Comparison of ENCODE assay signal across 13 cellular contexts in the genomic region with DNA sequence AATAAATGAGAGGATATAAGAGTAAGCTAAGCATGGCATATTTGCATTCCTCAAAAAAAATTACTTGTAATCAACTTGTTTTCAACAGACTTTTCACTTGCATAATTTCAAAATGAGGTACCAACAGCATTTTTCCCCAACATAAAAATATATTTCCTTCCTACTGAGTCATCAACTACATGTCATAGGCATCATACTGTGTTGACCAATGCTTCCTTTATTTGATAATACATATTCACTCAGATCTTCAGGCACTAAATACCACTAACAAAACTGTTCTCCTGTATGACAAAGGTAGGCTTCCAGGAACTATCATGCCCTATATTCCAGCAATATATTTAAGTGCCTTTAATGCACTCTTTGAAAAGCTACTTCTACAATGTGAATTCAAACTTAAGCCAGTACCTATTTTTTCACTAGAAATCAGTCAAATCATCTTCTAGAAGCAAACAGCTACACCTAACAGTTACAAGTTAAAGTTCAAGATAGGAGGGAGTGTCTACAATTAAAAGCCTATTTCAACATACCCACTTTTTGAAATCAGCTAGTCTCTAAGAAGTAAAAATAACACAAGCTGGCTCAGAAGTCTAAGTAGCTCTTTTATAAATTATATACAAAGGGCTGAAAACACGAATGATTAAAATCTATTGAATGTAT. TPM values are rescaled to one million over a fixed set of nuclear protein-coding genes. Genes with fewer than 3 reads are reported as not detected.
DNase-seq lines count a peak whose midpoint lies in the region; ATAC-seq and TF ChIP-seq lines count a peak whose summit lies in the region.
"Had no signal": no experiment of that assay in that cellular context is flagged by ENCODE, and none has a peak within 500 bp of the region (broad histone marks: within the 10 kb centered on the region; RNA-seq: fewer than 3 reads in every experiment).

No MANE protein-coding gene starts in this region.

- H3K4me3 ChIP-seq in AG10803 (ENCODE audit: low read length) (no peak overlapping the region), OCI-LY7 (ENCODE audit: low read depth, low read length, poor library complexity, severe bottlenecking) (no peak overlapping the region)
- H3K4me3 ChIP-seq: colonic mucosa, GM23338 had no signal

- H4K20me1 ChIP-seq in OCI-LY7 (ENCODE audit: insufficient read depth, low read length), result peaks cover 44% of the 10 kb centered on the region

- intact Hi-C loops in activated B cell treated with CpG ODN at 0.5 μM for 24 hours (cut with micrococcal nuclease) (loop anchor here (1.0 kb wide), 1 partner anchor 11 kb away; the partner anchor contains the start of gene ADAM10), OCI-LY7 (cut with micrococcal nuclease; ENCODE audit: unreplicated experiment) (no loop called here)

- ATAC-seq in activated B cell treated with CpG ODN at 0.5 μM for 24 hours (ENCODE audit: low read depth) (peak; percentile 31), GM21619 (IDR thresholded peaks at IDR 0.05; ENCODE audit: unreplicated experiment) (no peak)
- ATAC-seq: GM23338 had no signal

- H3K9me3 ChIP-seq in OCI-LY7 (ENCODE audit: low read length), result no peaks in the 10 kb centered on the region
- H3K9me3 ChIP-seq: colonic mucosa had no signal

- peak overlapping the region; percentile 38; the same call in 1 of the 2 replicates for H3K27ac Mint-ChIP-seq in HFFc6
- H3K27ac Mint-ChIP-seq in activated B cell treated with CpG ODN at 0.5 μM for 24 hours, result no peak overlapping the region
- H3K27ac Mint-ChIP-seq: GM23338 had no signal

- H3K4me1 ChIP-seq in OCI-LY7 (ENCODE audit: insufficient read depth, low read length, poor library complexity, severe bottlenecking), result peaks cover 13% of the 10 kb centered on the region
- H3K4me1 ChIP-seq: colonic mucosa had no signal

- H3K27me3 Mint-ChIP-seq in HFFc6 (ENCODE audit: insufficient read depth) (no peaks in the 10 kb centered on the region; the same call in 1 of the 2 replicates), activated B cell treated with CpG ODN at 0.5 μM for 24 hours (no peaks in the 10 kb centered on the region)

- CTCF ChIA-PET in activated B cell treated with CpG ODN at 0.5 μM for 24 hours (lab: Charles Lee), result no interaction called here
- CTCF ChIA-PET in HEK293T (lab: Yijun Ruan, JAX), result no interaction called here
- CTCF ChIA-PET in OCI-LY7 (lab: Charles Lee; ENCODE audit: unreplicated experiment), result no interaction called here

- H3K36me3 Mint-ChIP-seq in HFFc6 (ENCODE audit: low read depth) (no peaks in the 10 kb centered on the region), activated B cell treated with CpG ODN at 0.5 μM for 24 hours (ENCODE audit: low read depth) (no peaks in the 10 kb centered on the region)

- H3K4me1 Mint-ChIP-seq in HFFc6 (ENCODE audit: low read depth), result peaks cover 47% of the 10 kb centered on the region
- peaks cover 78% of the 10 kb centered on the region for H3K4me1 Mint-ChIP-seq in activated B cell treated with CpG ODN at 0.5 μM for 24 hours

- no peak overlapping the region for H3K4me2 ChIP-seq in OCI-LY7 (ENCODE audit: low read length)
- H3K4me2 ChIP-seq: GM23338 had no signal

- DNase-seq in AG10803 (ENCODE audit: low read depth) (peak; percentile 44), HFFc6 (no peak), activated B cell treated with CpG ODN at 0.5 μM for 24 hours (no peak), iris pigment epithelial cell (ENCODE audit: low read depth) (peak; percentile 77), HEK293T (ENCODE audit: extremely low spot score) (no peak), substantia nigra (lab: John Stamatoyannopoulos, UW) (no peak), OCI-LY7 (ENCODE audit: low spot score) (no peak)
- DNase-seq: colonic mucosa; DMS153; stimulated activated CD4-positive, alpha-beta T cell treated with anti-CD3 and anti-CD28 coated beads, Interleukin-2, amount 100 ng/mL, for 48 hours had no signal

- no peaks in the 10 kb centered on the region for H3K9me2 ChIP-seq in OCI-LY7 (ENCODE audit: insufficient read depth, low read length)

- H3K4me3 Mint-ChIP-seq in HFFc6, result peak overlapping the region; percentile 15; the same call in 1 of the 2 replicates
- no peak overlapping the region for H3K4me3 Mint-ChIP-seq in activated B cell treated with CpG ODN at 0.5 μM for 24 hours
- H3K4me3 Mint-ChIP-seq: GM23338, neural crest cell had no signal

- POLR2A ChIA-PET in activated B cell treated with CpG ODN at 0.5 μM for 24 hours (lab: Charles Lee) (interaction anchor here (1.0 to 1.6 kb wide), 5 partner anchors 10 to 33 kb away, joined by 3 to 4 read pairs (median 4); partner anchors contain the start of genes ADAM10 and MINDY2), HEK293T (lab: Yijun Ruan, JAX) (interaction anchor here (1.4 kb wide), 1 partner anchor 12 kb away, joined by 7 read pairs; the partner anchor contains the start of gene ADAM10), OCI-LY7 (lab: Charles Lee) (interaction anchor here (0.9 to 1.6 kb wide), 4 partner anchors 9 to 14 kb away, joined by 4 to 7 read pairs (median 5); partner anchors contain the start of gene ADAM10)

- H3K79me2 ChIP-seq in OCI-LY7 (ENCODE audit: insufficient read depth, low read depth, low read length), result peaks cover 98% of the 10 kb centered on the region

- H3K9me3 Mint-ChIP-seq in HFFc6, result no peaks in the 10 kb centered on the region
- H3K9me3 Mint-ChIP-seq in activated B cell treated with CpG ODN at 0.5 μM for 24 hours, result no peaks in the 10 kb centered on the region
- H3K9me3 Mint-ChIP-seq: GM23338, neural crest cell had no signal

- TF ChIP-seq CTCF in AG10803 (conservative IDR thresholded peaks at IDR 0.05; ENCODE audit: low read length) (no peak), HFFc6 (IDR thresholded peaks at IDR 0.05) (no peak), activated B cell treated with CpG ODN at 0.5 μM for 24 hours (IDR thresholded peaks at IDR 0.05) (no peak), OCI-LY7 (conservative IDR thresholded peaks at IDR 0.05; ENCODE audit: low read length) (no peak)

- H2AFZ ChIP-seq in OCI-LY7 (ENCODE audit: low read length), result no peak overlapping the region
- H2AFZ ChIP-seq: GM23338 had no signal

- H3K27ac ChIP-seq in substantia nigra (ENCODE audit: low read depth, low read length, poor library complexity, severe bottlenecking) (no peak overlapping the region), OCI-LY7 (ENCODE audit: low read depth, low read length, poor library complexity, severe bottlenecking) (no peak overlapping the region)
- H3K27ac ChIP-seq: colonic mucosa had no signal

- no TSS peak for BruUV-seq in OCI-LY7 (replicated peaks; lab: Mats Ljungman, UMichigan)

- no peaks in the 10 kb centered on the region for H3K36me3 ChIP-seq in OCI-LY7 (ENCODE audit: insufficient read depth, low read length)
- H3K36me3 ChIP-seq: colonic mucosa had no signal

TF ChIP-seq in HEK293T, 16 proteins besides CTCF, POLR2A, EP300 and RAD21:
- TF ChIP-seq PKNOX1 (IDR thresholded peaks at IDR 0.05), result no peak
- TF ChIP-seq ARNT (IDR thresholded peaks at IDR 0.05), result no peak
- no peak for TF ChIP-seq FOXM1 (IDR thresholded peaks at IDR 0.05; ENCODE audit: borderline replicate concordance)
- no peak for TF ChIP-seq LEF1 (IDR thresholded peaks at IDR 0.05; ENCODE audit: borderline replicate concordance)
- no peak for TF ChIP-seq ELF4 (IDR thresholded peaks at IDR 0.05)
- no peak for TF ChIP-seq NFRKB (IDR thresholded peaks at IDR 0.05)
- no peak for TF ChIP-seq SUZ12 (IDR thresholded peaks at IDR 0.05)
- no peak for TF ChIP-seq FOXA1 (IDR thresholded peaks at IDR 0.05)
- TF ChIP-seq CTBP1 (IDR thresholded peaks at IDR 0.05; ENCODE audit: borderline replicate concordance), result no peak
- TF ChIP-seq HDGF (IDR thresholded peaks at IDR 0.05; ENCODE audit: borderline replicate concordance), result no peak
- TF ChIP-seq BHLHE40 (IDR thresholded peaks at IDR 0.05; ENCODE audit: borderline replicate concordance), result no peak
- no peak for TF ChIP-seq TARDBP (IDR thresholded peaks at IDR 0.05)
- TF ChIP-seq SP1 (IDR thresholded peaks at IDR 0.05), result no peak
- no peak for TF ChIP-seq L3MBTL2 (conservative IDR thresholded peaks at IDR 0.05)
- TF ChIP-seq FOXK2 (IDR thresholded peaks at IDR 0.05), result no peak
- TF ChIP-seq ZNF384 (IDR thresholded peaks at IDR 0.05), result no peak
TF ChIP-seq in HEK293T: peak in this region for 0.

RNA-seq across cellular contexts. Expression of gene ADAM10, which starts 11.3 kb away (rescaled TPM):
- total RNA-seq in HFFc6 (2021; fragmentation: NEBNext Ultra II Directional; extraction: Animal tissue kit (Norgen Biotek cat#: 25700)), result 100 to 1,000 TPM; 155 to 227 (median 196) TPM
- 87.7 and 91.6 TPM in 2 replicates for total RNA-seq in activated B cell treated with CpG ODN at 0.5 μM for 24 hours
- 61.9 and 68.0 TPM in 2 replicates for total RNA-seq in OCI-LY7 (2014; rRNA removed; shearing (Covaris generic))
- total RNA-seq in OCI-LY7 (2022), result 103 and 110 TPM in 2 replicates

RNA-seq across cellular contexts. Expression of gene MINDY2, which starts 32.9 kb away (rescaled TPM):
- total RNA-seq in HFFc6 (2021; fragmentation: NEBNext Ultra II Directional; extraction: Animal tissue kit (Norgen Biotek cat#: 25700)), result 10 to 100 TPM; 27.9 to 35.7 (median 29.9) TPM
- total RNA-seq in activated B cell treated with CpG ODN at 0.5 μM for 24 hours (5.8 and 6.2 TPM in 2 replicates), OCI-LY7 (2022) (14.1 and 15.7 TPM in 2 replicates)
- total RNA-seq in OCI-LY7 (2014; rRNA removed; shearing (Covaris generic)), result 9.9 and 10.5 TPM in 2 replicates

Comparison
In these comparisons a context has a peak if more than half of its experiments do, and no peak if none do; other contexts are left out.
1. DNase-seq: peak in AG10803 (single experiment) and iris pigment epithelial cell (single experiment); none in HFFc6 (single experiment), activated B cell treated with CpG ODN at 0.5 μM for 24 hours (single experiment), HEK293T (single experiment), substantia nigra (0 of 49) and OCI-LY7 (single experiment).